In the genomic region with DNA sequence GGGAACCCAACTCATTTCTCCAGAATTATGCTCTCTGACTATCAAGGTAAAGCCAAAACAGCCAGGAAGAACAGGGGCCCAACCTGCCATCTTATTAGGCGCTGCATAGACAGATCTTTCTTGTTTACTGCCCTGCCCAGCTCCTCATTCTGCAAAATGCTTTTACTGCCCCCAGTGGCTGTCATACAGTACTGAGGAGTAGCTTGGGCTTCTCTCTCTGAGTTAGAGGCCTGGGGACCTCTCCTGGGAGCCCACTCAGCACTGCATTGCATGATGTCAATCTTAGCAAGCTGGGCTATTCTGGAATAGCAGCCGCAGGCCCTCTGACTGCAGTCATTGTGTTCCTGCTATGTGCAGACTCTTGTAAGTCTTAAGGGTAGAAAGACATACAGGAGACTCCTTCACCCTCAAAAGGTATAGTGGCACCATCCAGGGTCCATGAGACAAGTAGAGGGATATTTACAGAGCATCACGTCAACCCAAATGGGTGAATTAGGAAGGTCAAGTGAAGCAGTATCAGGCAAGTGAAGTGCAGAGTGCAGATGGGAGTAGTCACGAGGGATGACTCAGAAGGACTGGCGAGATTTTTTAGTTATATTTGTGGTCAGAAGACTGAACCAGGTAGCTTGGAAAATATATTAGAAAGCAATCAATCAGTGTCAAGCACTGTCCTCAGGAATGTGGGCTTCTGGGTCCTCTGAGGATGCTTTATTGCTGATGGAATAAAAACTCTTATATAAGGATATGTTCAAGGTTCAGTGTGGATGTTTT, we compare ENCODE assay signal across 11 cellular contexts.
DNase-seq lines count a peak whose midpoint lies in the region; ATAC-seq and TF ChIP-seq lines count a peak whose summit lies in the region.
"Had no signal": no experiment of that assay in that cellular context is flagged by ENCODE, and none has a peak within 500 bp of the region (broad histone marks: within the 10 kb centered on the region; RNA-seq: fewer than 3 reads in every experiment).

No MANE protein-coding gene starts in this region.

- no peaks in the 10 kb centered on the region for H3K79me2 ChIP-seq in Loucy (ENCODE audit: insufficient read depth, low read length)

- TF ChIP-seq POLR2A in thyroid gland (IDR thresholded peaks at IDR 0.05) = no peak

- no peaks in the 10 kb centered on the region for H3K36me3 ChIP-seq in Loucy (ENCODE audit: insufficient read depth, low read length)
- no peaks in the 10 kb centered on the region for H3K36me3 ChIP-seq in thyroid gland
- H3K36me3 ChIP-seq: tibial artery had no signal

- DNase-seq in epithelial cell of esophagus (ENCODE audit: low read depth) = peak; percentile 8
- no peak for DNase-seq in medulla oblongata (ENCODE audit: extremely low spot score)
- no peak for DNase-seq in left cardiac atrium
- no peak for DNase-seq in thyroid gland
- DNase-seq: activated naive CD8-positive, alpha-beta T cell treated with anti-CD3 and anti-CD28 coated beads, Interleukin-2, amount 10 ng/mL, durations not matched to agents 7 days and 5 days; NCI-H1417 treated with DMSO at 0.1 percent for 48 hours; tibial artery had no signal

- H3K27me3 ChIP-seq in Loucy (ENCODE audit: insufficient read depth, low read length, poor library complexity, severe bottlenecking) (no peaks in the 10 kb centered on the region), thyroid gland (no peaks in the 10 kb centered on the region)
- H3K27me3 ChIP-seq: tibial artery had no signal

- H3K9me3 ChIP-seq in Loucy (ENCODE audit: insufficient read depth, low read depth, low read length) (no peaks in the 10 kb centered on the region), thyroid gland (no peaks in the 10 kb centered on the region)
- H3K9me3 ChIP-seq: tibial artery had no signal

- H3F3A ChIP-seq in Loucy (ENCODE audit: low read depth) = no peaks in the 10 kb centered on the region

- H3K9me2 ChIP-seq in Loucy (replicated peaks; ENCODE audit: low read depth, low read length) = no peaks in the 10 kb centered on the region

- intact Hi-C loops in left cardiac atrium (cut with DNase I) = no loop called here
- intact Hi-C loops in thyroid gland (cut with DNase I) = no loop called here

- ATAC-seq in GM19351 (IDR thresholded peaks at IDR 0.05; ENCODE audit: unreplicated experiment) (peak; percentile 78), left cardiac atrium (no peak), HG03135 (IDR thresholded peaks at IDR 0.05; ENCODE audit: unreplicated experiment) (no peak)

- H4K20me1 ChIP-seq in Loucy (ENCODE audit: insufficient read depth, low read length, poor library complexity, severe bottlenecking) = no peaks in the 10 kb centered on the region

- H2AFZ ChIP-seq in Loucy (ENCODE audit: low read length) = no peak overlapping the region

- 77 to 79% methylated on average over 5 of the region's 5 CpGs for WGBS in thyroid gland, 2 donors

- H3K27ac ChIP-seq in 22Rv1 (no peak overlapping the region), thyroid gland (no peak overlapping the region)
- H3K27ac ChIP-seq: tibial artery had no signal

- no peak overlapping the region for H3K4me2 ChIP-seq in Loucy (ENCODE audit: low read depth, low read length, poor library complexity, severe bottlenecking)

- no peak overlapping the region for H3K9ac ChIP-seq in Loucy (ENCODE audit: low read depth, low read length, poor library complexity, severe bottlenecking)

- H3K4me3 ChIP-seq in Loucy (ENCODE audit: low read length, poor library complexity, severe bottlenecking) = no peak overlapping the region
- no peak overlapping the region for H3K4me3 ChIP-seq in epithelial cell of esophagus (ENCODE audit: low read length)
- no peak overlapping the region for H3K4me3 ChIP-seq in thyroid gland (replicated peaks in 1 of 3)
- H3K4me3 ChIP-seq: tibial artery had no signal

- TF ChIP-seq CTCF in 22Rv1 (IDR thresholded peaks at IDR 0.05) = peak; percentile 67
- peak; percentile 70 for TF ChIP-seq CTCF in Loucy (conservative IDR thresholded peaks at IDR 0.05; ENCODE audit: low read length)
- TF ChIP-seq CTCF in epithelial cell of esophagus (IDR thresholded peaks at IDR 0.05; ENCODE audit: insufficient read depth, low read depth, low read length, missing control alignments) = peak; percentile 17
- TF ChIP-seq CTCF in thyroid gland (IDR thresholded peaks at IDR 0.05) = no peak

- H3K4me1 ChIP-seq in Loucy (ENCODE audit: insufficient read depth, low read length, poor library complexity, severe bottlenecking) = no peaks in the 10 kb centered on the region
- no peaks in the 10 kb centered on the region for H3K4me1 ChIP-seq in thyroid gland
- H3K4me1 ChIP-seq: tibial artery had no signal

Comparison
In these comparisons a context has a peak if more than half of its experiments do, and no peak if none do; other contexts are left out.
1. CTCF ChIP-seq: peak in 22Rv1 (single experiment), Loucy (single experiment) and epithelial cell of esophagus (single experiment); none in thyroid gland (0 of 6).